ENCODE assay signal across 17 cellular contexts in the genomic region with DNA sequence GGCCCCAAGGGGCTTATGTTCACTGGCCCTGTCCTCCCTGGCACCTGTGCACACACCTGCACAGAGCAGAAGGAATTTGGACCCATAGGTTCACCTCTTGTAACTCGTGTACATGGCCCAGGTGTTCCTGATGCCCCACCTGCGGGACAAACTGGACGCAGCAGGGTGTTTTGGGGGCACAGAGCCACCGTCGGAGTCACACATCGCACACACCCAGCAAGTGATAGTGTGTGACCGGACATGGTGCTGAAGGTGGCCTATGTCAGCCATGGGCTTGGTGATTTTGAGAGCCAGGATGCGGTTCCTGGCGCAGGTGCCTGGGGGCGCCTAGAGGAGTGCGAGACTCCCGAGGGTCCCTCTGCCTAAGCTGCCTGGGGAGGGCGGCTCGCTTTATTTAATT.
DNase-seq lines count a peak whose midpoint lies in the region; ATAC-seq and TF ChIP-seq lines count a peak whose summit lies in the region.
"Had no signal": no experiment of that assay in that cellular context is flagged by ENCODE, and none has a peak within 500 bp of the region (broad histone marks: within the 10 kb centered on the region; RNA-seq: fewer than 3 reads in every experiment).

No MANE protein-coding gene starts in this region.

- H3K9me3 ChIP-seq in right cardiac atrium (ENCODE audit: control insufficient read depth, low read length), result no peaks in the 10 kb centered on the region
- peaks cover 0 to 2% of the 10 kb centered on the region in 2 donors for H3K9me3 ChIP-seq in neuronal stem cell (replicated peaks in 1 of 2; ENCODE audit: control insufficient read depth in 2 of 2, insufficient read depth in 1 of 2, low read depth in 1 of 2, low read length in 2 of 2)
- H3K9me3 ChIP-seq in transverse colon, result no peaks in the 10 kb centered on the region
- H3K9me3 ChIP-seq: BE2C had no signal

- peak overlapping the region; percentile 28 for H2BK5ac ChIP-seq in neuronal stem cell (ENCODE audit: low read length)

- H2BK120ac ChIP-seq in neuronal stem cell (ENCODE audit: low read depth, low read length), result no peak overlapping the region

- no peak for TF ChIP-seq CTCF in transverse colon (IDR thresholded peaks at IDR 0.05)

- H3K9ac ChIP-seq in neuronal stem cell (ENCODE audit: low read depth, low read length, poor library complexity), result no peak overlapping the region

- no peak for TF ChIP-seq EP300 in transverse colon (IDR thresholded peaks at IDR 0.05; ENCODE audit: low read depth)

- no peak overlapping the region for H3K27ac ChIP-seq in right cardiac atrium (ENCODE audit: low read length)
- H3K27ac ChIP-seq in neuronal stem cell (replicated peaks; ENCODE audit: low read length), result no peak overlapping the region
- H3K27ac ChIP-seq in transverse colon, result no peak overlapping the region
- no peak overlapping the region for H3K27ac ChIP-seq in caudate nucleus (ENCODE audit: low read depth, low read length)

- no peaks in the 10 kb centered on the region for H3K4me1 ChIP-seq in right cardiac atrium (ENCODE audit: control insufficient read depth, insufficient read depth, low read length)
- no peaks in the 10 kb centered on the region for H3K4me1 ChIP-seq in neuronal stem cell (ENCODE audit: control insufficient read depth in 2 of 2, insufficient read depth in 1 of 2, low read depth in 1 of 2, low read length in 2 of 2)
- peaks cover 0 to 15% (median 5%) of the 10 kb centered on the region in 4 donors for H3K4me1 ChIP-seq in transverse colon
- H3K4me1 ChIP-seq: BE2C had no signal

- H2AFZ ChIP-seq in neuronal stem cell (ENCODE audit: low read length), result no peak overlapping the region

- H4K8ac ChIP-seq in neuronal stem cell (ENCODE audit: low read depth, low read length), result no peak overlapping the region

- H3K18ac ChIP-seq in neuronal stem cell (ENCODE audit: low read length), result no peak overlapping the region

- H3K79me1 ChIP-seq in neuronal stem cell (ENCODE audit: low read depth, low read length), result no peaks in the 10 kb centered on the region

- no peak overlapping the region for H3K4me2 ChIP-seq in neuronal stem cell (ENCODE audit: insufficient read depth, low read length, poor library complexity, severe bottlenecking)

- no peak for TF ChIP-seq POLR2A in transverse colon (IDR thresholded peaks at IDR 0.05)

- 97% methylated on average over 14 of the region's 14 CpGs for WGBS in right cardiac atrium
- no CpG with 5 or more reads among the region's 14 CpGs for WGBS in neuronal stem cell (ENCODE audit: extremely low coverage in 2 of 2, insufficient read length in 2 of 2, insufficient replicate concordance in 1 of 2), 2 donors
- 95% methylated on average over 8 of the region's 14 CpGs; no CpG with 5 or more reads in 1 of the 2 donors for WGBS in transverse colon (ENCODE audit: low coverage in 1 of 2), 2 donors

- peak overlapping the region; percentile 8 for H3K23ac ChIP-seq in neuronal stem cell (ENCODE audit: low read depth, low read length, poor library complexity)

- H2AK5ac ChIP-seq in neuronal stem cell (ENCODE audit: low read depth, low read length), result no peak overlapping the region

- H3K4me3 ChIP-seq in right cardiac atrium (ENCODE audit: low read length) (no peak overlapping the region), neuronal stem cell (ENCODE audit: low read length in 2 of 2) (no peak overlapping the region), transverse colon (no peak overlapping the region)

- peak overlapping the region; percentile 10 for H3K14ac ChIP-seq in neuronal stem cell (ENCODE audit: low read length)

- H4K91ac ChIP-seq in neuronal stem cell (ENCODE audit: low read depth, low read length, poor library complexity), result no peak overlapping the region

- DNase-seq in Right ventricle myocardium inferior (ENCODE audit: missing footprints) (peak; percentile 44), right cardiac atrium (no peak), neuronal stem cell (ENCODE audit: low spot score) (no peak), transverse colon (peak; percentile 2), SKM-1 (lab: John Stamatoyannopoulos, UW; ENCODE audit: unreplicated experiment) (no peak), NCI-H345 (lab: John Stamatoyannopoulos, UW) (no peak), caudate nucleus (lab: John Stamatoyannopoulos, UW) (no peak)
- DNase-seq: ACHN; BE2C; C1 segment of cervical spinal cord; CD4-positive, CD25-positive, alpha-beta regulatory T cell; COR-L47; DMS 273 treated with DMSO at 0.1 percent for 48 hours; DMS53; DND-41; H9 had no signal

- intact Hi-C loops in Right ventricle myocardium inferior (cut with DNase I) (no loop called here), right cardiac atrium (cut with DNase I) (no loop called here), transverse colon (cut with DNase I; ENCODE audit: low total_unique reads) (no loop called here)

- H3K4ac ChIP-seq in neuronal stem cell (ENCODE audit: low read length), result no peak overlapping the region

- peaks cover 0 to 1% of the 10 kb centered on the region in 2 donors for H3K36me3 ChIP-seq in neuronal stem cell (replicated peaks in 1 of 2; ENCODE audit: control insufficient read depth in 2 of 2, insufficient read depth in 2 of 2, low read length in 2 of 2)
- H3K36me3 ChIP-seq in transverse colon, result no peaks in the 10 kb centered on the region
- H3K36me3 ChIP-seq: BE2C had no signal

- H2BK15ac ChIP-seq in neuronal stem cell (ENCODE audit: low read length), result no peak overlapping the region

- in situ Hi-C loops in transverse colon (cut with MboI; ENCODE audit: low pct_ligation_motif_present in 1 of 4, low pct_unique_long_range_greater_than_20kb in 1 of 4, low sequenced_read_pairs in 3 of 4), result no loop called here

- no peaks in the 10 kb centered on the region for H3K27me3 ChIP-seq in right cardiac atrium (ENCODE audit: control insufficient read depth, insufficient read depth)
- H3K27me3 ChIP-seq in neuronal stem cell (ENCODE audit: control insufficient read depth in 3 of 3, insufficient read depth in 3 of 3, low read depth in 1 of 3, low read length in 3 of 3), result peaks cover 0 to under 1% (median 0%) of the 10 kb centered on the region in 3 experiments
- no peaks in the 10 kb centered on the region for H3K27me3 ChIP-seq in transverse colon
- H3K27me3 ChIP-seq: BE2C had no signal

- H2BK12ac ChIP-seq in neuronal stem cell (ENCODE audit: low read length), result no peak overlapping the region

- ATAC-seq in Right ventricle myocardium inferior (no peak), right cardiac atrium (no peak)
- ATAC-seq: HepG2 had no signal

Comparison
In these comparisons a context has a peak if more than half of its experiments do, and no peak if none do; other contexts are left out.
1. DNase-seq: peak in Right ventricle myocardium inferior (single experiment) and transverse colon (single experiment); none in right cardiac atrium (0 of 3), neuronal stem cell (single experiment), SKM-1 (single experiment), NCI-H345 (single experiment) and caudate nucleus (0 of 61).